In genomic region chr11:23311986-23312940, GRCh38 we compare ENCODE assay signal across 1 cellular context.
TF ChIP-seq lines count a peak whose summit lies in the region.

No MANE protein-coding gene starts in this region.

TF ChIP-seq in HepG2, 621 proteins besides CTCF, POLR2A, EP300 and RAD21 (continued from another document):
- no peak for TF ChIP-seq AFF4 (CRISPR knock-in tag; IDR thresholded peaks at IDR 0.05)
- TF ChIP-seq ATRX (CRISPR knock-in tag; IDR thresholded peaks at IDR 0.05; ENCODE audit: borderline replicate concordance): no peak
- TF ChIP-seq TFDP1 (CRISPR knock-in tag; IDR thresholded peaks at IDR 0.05; ENCODE audit: borderline replicate concordance): no peak
- no peak for TF ChIP-seq PBX2 (CRISPR knock-in tag; IDR thresholded peaks at IDR 0.05)
- TF ChIP-seq ZNF629 (CRISPR knock-in tag; conservative IDR thresholded peaks at IDR 0.05): no peak
- TF ChIP-seq CAMTA2 (CRISPR knock-in tag; IDR thresholded peaks at IDR 0.05; ENCODE audit: borderline replicate concordance): no peak
- TF ChIP-seq ZNF530 (CRISPR knock-in tag; IDR thresholded peaks at IDR 0.05; ENCODE audit: low read depth): no peak
- no peak for TF ChIP-seq ZMAT3 (CRISPR knock-in tag; conservative IDR thresholded peaks at IDR 0.05)
- TF ChIP-seq ZBTB20 (CRISPR knock-in tag; IDR thresholded peaks at IDR 0.05; ENCODE audit: borderline replicate concordance, low read depth): no peak
